Comparison of ENCODE assay signal across 1 cellular context in genomic region chr17:43546317-43547188, GRCh38.
TF ChIP-seq lines count a peak whose summit lies in the region.

Gene ETV4, minus strand, starts transcription at chr17:43546340. Its CDS starts 723 bp downstream, at chr17:43545617.

TF ChIP-seq in HepG2, 621 proteins besides CTCF, POLR2A, EP300 and RAD21 (continued from another document and continues in another):
- TF ChIP-seq RAD51 (IDR thresholded peaks at IDR 0.05; ENCODE audit: borderline replicate concordance) = no peak
- TF ChIP-seq NAIF1 (CRISPR knock-in tag; IDR thresholded peaks at IDR 0.05; ENCODE audit: borderline replicate concordance) = 0 out of 2 replicates have a peak, but pooled peaks have one; percentile 31
- TF ChIP-seq SATB2 (CRISPR knock-in tag; IDR thresholded peaks at IDR 0.05) = no peak
- TF ChIP-seq AKAP8 (CRISPR knock-in tag; IDR thresholded peaks at IDR 0.05) = peak; percentile 83
- no peak; the same call in 1 of the 2 replicates for TF ChIP-seq ZC3H13 (CRISPR knock-in tag; IDR thresholded peaks at IDR 0.05)
- TF ChIP-seq PRDM10 (CRISPR knock-in tag; IDR thresholded peaks at IDR 0.05; ENCODE audit: low read depth) = no peak
- peak; percentile 2; the same call in 1 of the 2 replicates for TF ChIP-seq BATF2 (CRISPR knock-in tag; IDR thresholded peaks at IDR 0.05)
- no peak for TF ChIP-seq SETDB1 (CRISPR knock-in tag; IDR thresholded peaks at IDR 0.05; ENCODE audit: borderline replicate concordance)
- TF ChIP-seq POLR2AphosphoS5 (IDR thresholded peaks at IDR 0.05; ENCODE audit: low read depth, low read length) = peak; percentile 81
- TF ChIP-seq PCBP2 (optimal IDR thresholded peaks at IDR 0.05; ENCODE audit: low read depth, low read length, poor library complexity, severe bottlenecking) = no peak
- no peak; the same call in 1 of the 2 replicates for TF ChIP-seq NFIC (IDR thresholded peaks at IDR 0.05; ENCODE audit: low read length)
- peak; percentile 23; the same call in 1 of the 2 replicates for TF ChIP-seq ZSCAN31 (CRISPR knock-in tag; IDR thresholded peaks at IDR 0.05; ENCODE audit: low read depth)
- no peak for TF ChIP-seq TRIM24 (CRISPR knock-in tag; IDR thresholded peaks at IDR 0.05)
- TF ChIP-seq ZNF574 (CRISPR knock-in tag; IDR thresholded peaks at IDR 0.05) = peak; percentile 3; the same call in 1 of the 2 replicates
- TF ChIP-seq CERS6 (CRISPR knock-in tag; IDR thresholded peaks at IDR 0.05) = no peak
- no peak for TF ChIP-seq YEATS4 (CRISPR knock-in tag; IDR thresholded peaks at IDR 0.05; ENCODE audit: borderline replicate concordance)
- 0 out of 2 replicates have a peak, but pooled peaks have one; percentile 39 for TF ChIP-seq TMF1 (CRISPR knock-in tag; IDR thresholded peaks at IDR 0.05; ENCODE audit: low read depth)
- TF ChIP-seq ATRX (CRISPR knock-in tag; IDR thresholded peaks at IDR 0.05; ENCODE audit: borderline replicate concordance) = no peak
- TF ChIP-seq ARNT2 (CRISPR knock-in tag; IDR thresholded peaks at IDR 0.05; ENCODE audit: low read depth) = 0 out of 2 replicates have a peak, but pooled peaks have one; percentile 30
- no peak for TF ChIP-seq SOX6 (IDR thresholded peaks at IDR 0.05)
- TF ChIP-seq SOX6 (CRISPR knock-in tag; IDR thresholded peaks at IDR 0.05) = peak; percentile 38
- no peak for TF ChIP-seq U2AF2 (IDR thresholded peaks at IDR 0.05; ENCODE audit: low read depth, low read length)
- peak; percentile 18; the same call in 1 of the 2 replicates for TF ChIP-seq GATAD2A (CRISPR knock-in tag; IDR thresholded peaks at IDR 0.05)
- no peak; the same call in 1 of the 2 replicates for TF ChIP-seq ZNF589 (CRISPR knock-in tag; conservative IDR thresholded peaks at IDR 0.05)
- no peak for TF ChIP-seq ZNF354B (CRISPR knock-in tag; IDR thresholded peaks at IDR 0.05)
- no peak for TF ChIP-seq KDM2A (CRISPR knock-in tag; IDR thresholded peaks at IDR 0.05; ENCODE audit: borderline replicate concordance, low read depth)
- TF ChIP-seq CREM (IDR thresholded peaks at IDR 0.05) = peak; percentile 33; the same call in 1 of the 2 replicates
- TF ChIP-seq CREM (CRISPR knock-in tag; IDR thresholded peaks at IDR 0.05) = no peak
- 0 out of 2 replicates have a peak, but pooled peaks have one; percentile 25 for TF ChIP-seq MEF2D (CRISPR knock-in tag; IDR thresholded peaks at IDR 0.05)
- 0 out of 2 replicates have a peak, but pooled peaks have one; percentile 0 for TF ChIP-seq ZNF414 (CRISPR knock-in tag; IDR thresholded peaks at IDR 0.05)
- TF ChIP-seq ISL2 (CRISPR knock-in tag; IDR thresholded peaks at IDR 0.05) = 0 out of 2 replicates have a peak, but pooled peaks have one; percentile 24
- no peak for TF ChIP-seq ZNF644 (CRISPR knock-in tag; IDR thresholded peaks at IDR 0.05; ENCODE audit: low read depth)
- TF ChIP-seq GTF2F1 (IDR thresholded peaks at IDR 0.05; ENCODE audit: low read length) = no peak
- no peak for TF ChIP-seq ZBTB26 (CRISPR knock-in tag; IDR thresholded peaks at IDR 0.05; ENCODE audit: borderline replicate concordance)
- TF ChIP-seq PAXIP1 (CRISPR knock-in tag; conservative IDR thresholded peaks at IDR 0.05) = no peak
- TF ChIP-seq SIN3A (IDR thresholded peaks at IDR 0.05; ENCODE audit: borderline replicate concordance, low read depth, low read length) = peak; percentile 87; the same call in 1 of the 2 replicates
- no peak for TF ChIP-seq REST (IDR thresholded peaks at IDR 0.05; ENCODE audit: borderline replicate concordance in 1 of 2, low read depth in 1 of 2, low read length in 2 of 2)
- peak; percentile 41; the same call in 1 of the 2 replicates for TF ChIP-seq IKZF5 (CRISPR knock-in tag; IDR thresholded peaks at IDR 0.05)
- TF ChIP-seq CENPT (CRISPR knock-in tag; IDR thresholded peaks at IDR 0.05; ENCODE audit: low read depth) = no peak
- peak; percentile 18 for TF ChIP-seq ZEB1 (IDR thresholded peaks at IDR 0.05; ENCODE audit: insufficient replicate concordance, low read depth)
- TF ChIP-seq CBFB (CRISPR knock-in tag; IDR thresholded peaks at IDR 0.05) = peak; percentile 54; the same call in 1 of the 2 replicates
- TF ChIP-seq HNRNPLL (IDR thresholded peaks at IDR 0.05; ENCODE audit: low read depth, low read length, poor library complexity, severe bottlenecking) = peak; percentile 45
- peak; percentile 48 for TF ChIP-seq SP2 (CRISPR knock-in tag; IDR thresholded peaks at IDR 0.05)
- no peak for TF ChIP-seq TSC22D2 (CRISPR knock-in tag; IDR thresholded peaks at IDR 0.05; ENCODE audit: borderline replicate concordance)
- TF ChIP-seq MED13 (CRISPR knock-in tag; IDR thresholded peaks at IDR 0.05) = no peak; the same call in 1 of the 2 replicates
- peak; percentile 38; the same call in 1 of the 2 replicates for TF ChIP-seq ZNF101 (CRISPR knock-in tag; IDR thresholded peaks at IDR 0.05; ENCODE audit: borderline replicate concordance, low read depth)
- TF ChIP-seq ZNF501 (CRISPR knock-in tag; IDR thresholded peaks at IDR 0.05) = peak; percentile 74
